In the genomic region with DNA sequence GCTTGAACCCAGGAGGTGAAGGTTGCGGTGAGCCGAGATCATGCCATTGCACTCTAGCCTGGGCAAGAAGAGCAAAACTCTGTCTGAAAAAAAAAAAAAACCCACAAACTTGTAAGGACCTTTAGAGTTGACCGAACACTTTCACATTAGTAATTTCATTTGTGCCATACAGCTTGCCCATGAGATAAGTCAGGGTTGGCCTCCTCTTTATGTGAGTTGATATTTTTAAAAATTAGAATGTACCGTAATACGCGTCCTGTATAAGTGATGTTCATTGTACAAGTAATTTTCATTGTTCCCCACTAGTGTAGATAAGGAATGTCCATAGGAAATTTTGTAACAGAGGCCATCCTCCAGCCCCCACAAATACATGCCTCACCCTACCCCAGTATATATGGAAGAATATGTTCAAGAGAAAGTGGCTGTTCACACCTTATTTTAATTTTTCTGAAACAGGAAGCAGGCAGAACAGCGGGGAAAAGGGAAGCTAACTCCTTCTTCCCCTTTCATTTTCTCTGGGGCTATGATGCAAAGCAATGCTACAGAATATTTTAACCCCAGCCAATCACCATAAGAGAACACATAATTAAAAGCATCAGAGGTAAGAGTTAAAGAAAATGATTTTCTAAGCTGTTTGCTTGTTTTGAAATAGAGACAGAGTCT, we compare ENCODE assay signal across 11 cellular contexts. TPM values are rescaled to one million over a fixed set of nuclear protein-coding genes. Genes with fewer than 3 reads are reported as not detected.
DNase-seq lines count a peak whose midpoint lies in the region; ATAC-seq and TF ChIP-seq lines count a peak whose summit lies in the region.
"Had no signal": no experiment of that assay in that cellular context is flagged by ENCODE, and none has a peak within 500 bp of the region (broad histone marks: within the 10 kb centered on the region; RNA-seq: fewer than 3 reads in every experiment).

No MANE protein-coding gene starts in this region.

- H2AFZ ChIP-seq in neural progenitor cell (replicated peaks) = no peak overlapping the region

- no peaks in the 10 kb centered on the region for H3K27me3 Mint-ChIP-seq in CD4-positive, alpha-beta memory T cell
- H3K27me3 Mint-ChIP-seq in neural progenitor cell (ENCODE audit: insufficient read depth, low read depth) = peaks cover 4% of the 10 kb centered on the region

- H3K9me3 Mint-ChIP-seq in CD4-positive, alpha-beta memory T cell = peaks cover 0 to 3% (median 0%) of the 10 kb centered on the region in 8 donors
- H3K9me3 Mint-ChIP-seq in neural progenitor cell = no peaks in the 10 kb centered on the region

- TF ChIP-seq POLR2A in Raji (IDR thresholded peaks at IDR 0.05; ENCODE audit: insufficient read depth, low read depth, low read length) (peak; percentile 33; the same call in 1 of the 2 replicates), breast epithelium (IDR thresholded peaks at IDR 0.05) (no peak)

- TF ChIP-seq CTCF in neural progenitor cell (IDR thresholded peaks at IDR 0.05) (no peak), breast epithelium (IDR thresholded peaks at IDR 0.05) (no peak)

- H4K20me1 ChIP-seq in neural progenitor cell (ENCODE audit: low read depth) = no peaks in the 10 kb centered on the region

- peaks cover 0 to 7% of the 10 kb centered on the region in 2 donors for H3K36me3 Mint-ChIP-seq in CD4-positive, alpha-beta memory T cell
- H3K36me3 Mint-ChIP-seq in neural progenitor cell = no peaks in the 10 kb centered on the region

- no peak for DNase-seq in CD4-positive, alpha-beta memory T cell
- DNase-seq in globus pallidus (ENCODE audit: low spot score) (peak; percentile 26), NCI-H2029 treated with DMSO at 0.1 percent for 48 hours (lab: John Stamatoyannopoulos, UW) (no peak), neural progenitor cell (ENCODE audit: low spot score) (no peak), breast epithelium (ENCODE audit: low spot score in 2 of 2) (no peak), GM03348 (ENCODE audit: low spot score) (no peak)
- DNase-seq: dorsolateral prefrontal cortex, NCI-H82, retina had no signal

- H3K27ac Mint-ChIP-seq in CD4-positive, alpha-beta memory T cell = peak overlapping the region; percentile 92 to 98 (median 95)
- no peak overlapping the region for H3K27ac Mint-ChIP-seq in neural progenitor cell

- H3K79me2 ChIP-seq in neural progenitor cell (ENCODE audit: low read depth) = no peaks in the 10 kb centered on the region

- ATAC-seq in GM21447 (IDR thresholded peaks at IDR 0.05; ENCODE audit: unreplicated experiment) = peak; percentile 20

- no peaks in the 10 kb centered on the region for H3K36me3 ChIP-seq in CD4-positive, alpha-beta memory T cell (ENCODE audit: insufficient read depth, low read length)
- H3K36me3 ChIP-seq in neural progenitor cell = no peaks in the 10 kb centered on the region
- no peaks in the 10 kb centered on the region for H3K36me3 ChIP-seq in breast epithelium

- H3K4me1 ChIP-seq in CD4-positive, alpha-beta memory T cell (ENCODE audit: insufficient read depth, low read length) = peaks cover 65% of the 10 kb centered on the region
- no peaks in the 10 kb centered on the region for H3K4me1 ChIP-seq in neural progenitor cell
- H3K4me1 ChIP-seq in breast epithelium = no peaks in the 10 kb centered on the region

- no peak overlapping the region for H3K9ac ChIP-seq in neural progenitor cell

- POLR2A ChIA-PET in CD4-positive, alpha-beta memory T cell (lab: Charles Lee; ENCODE audit: partially characterized antibody) = interaction anchor here (0.7 to 3.1 kb wide), 8 partner anchors 15 to 322 kb away, joined by 3 to 24 read pairs (median 4); a partner anchor contains a TSS

- intact Hi-C loops in CD4-positive, alpha-beta memory T cell (cut with micrococcal nuclease) = loop anchor here (2.0 kb wide), 1 partner anchor 187 kb away; no protein-coding TSS in a partner anchor
- intact Hi-C loops in breast epithelium (cut with DNase I; ENCODE audit: low total_unique reads) = no loop called here

- CTCF ChIA-PET in CD4-positive, alpha-beta memory T cell (lab: Charles Lee; ENCODE audit: partially characterized antibody) = interaction anchor here (0.5 to 1.0 kb wide), 3 partner anchors 81 to 335 kb away, joined by 3 to 4 read pairs (median 4); no protein-coding TSS in a partner anchor

- peak overlapping the region in 1 of 2 donors; percentile 37 for H3K4me3 ChIP-seq in CD4-positive, alpha-beta memory T cell (ENCODE audit: low read length in 2 of 2)
- H3K4me3 ChIP-seq in neural progenitor cell (no peak overlapping the region), breast epithelium (no peak overlapping the region)
- H3K4me3 ChIP-seq: dorsolateral prefrontal cortex had no signal

- no peaks in the 10 kb centered on the region for H3K27me3 ChIP-seq in CD4-positive, alpha-beta memory T cell (ENCODE audit: insufficient read depth, low read length)
- H3K27me3 ChIP-seq in neural progenitor cell = no peaks in the 10 kb centered on the region
- H3K27me3 ChIP-seq in breast epithelium = no peaks in the 10 kb centered on the region

- H3K4me3 Mint-ChIP-seq in CD4-positive, alpha-beta memory T cell = peak overlapping the region; percentile 74 to 92 (median 82)
- H3K4me3 Mint-ChIP-seq in neural progenitor cell = no peak overlapping the region

- peak overlapping the region; percentile 37 for H3K27ac ChIP-seq in CD4-positive, alpha-beta memory T cell (ENCODE audit: low read depth, low read length)
- no peak overlapping the region for H3K27ac ChIP-seq in neural progenitor cell
- no peak overlapping the region for H3K27ac ChIP-seq in breast epithelium
- H3K27ac ChIP-seq: dorsolateral prefrontal cortex had no signal

- no peaks in the 10 kb centered on the region for H3F3A ChIP-seq in neural progenitor cell (ENCODE audit: low read depth)

- no peak overlapping the region for H3K4me2 ChIP-seq in neural progenitor cell

- H3K4me1 Mint-ChIP-seq in CD4-positive, alpha-beta memory T cell = peaks cover 47 to 55% (median 54%) of the 10 kb centered on the region in 4 donors
- H3K4me1 Mint-ChIP-seq in neural progenitor cell = peaks cover 2% of the 10 kb centered on the region

- no peaks in the 10 kb centered on the region for H3K9me3 ChIP-seq in CD4-positive, alpha-beta memory T cell (ENCODE audit: control insufficient read depth in 1 of 2, low read length in 2 of 2)
- H3K9me3 ChIP-seq in neural progenitor cell (ENCODE audit: low read depth) (no peaks in the 10 kb centered on the region), breast epithelium (no peaks in the 10 kb centered on the region)

RNA-seq across cellular contexts. Expression of a gene that starts 31.9 kb away (rescaled TPM):
- 10 to 100 TPM; 84.7 to 87.1 TPM for total RNA-seq in CD4-positive, alpha-beta memory T cell
- polyA plus RNA-seq in CD4-positive, alpha-beta memory T cell = 10 to 100 TPM; 82.5 to 83.7 TPM
- total RNA-seq in neural progenitor cell (ENCODE audit: low replicate concordance) = 185 and 299 TPM in 2 replicates
- total RNA-seq in breast epithelium = 100 to 1,000 TPM in 1 of 3 donors, 10 to 100 TPM in 2; 64.8 to 104 (median 92.3) TPM
